7 cellular contexts compared by ENCODE assay signal in the genomic region with DNA sequence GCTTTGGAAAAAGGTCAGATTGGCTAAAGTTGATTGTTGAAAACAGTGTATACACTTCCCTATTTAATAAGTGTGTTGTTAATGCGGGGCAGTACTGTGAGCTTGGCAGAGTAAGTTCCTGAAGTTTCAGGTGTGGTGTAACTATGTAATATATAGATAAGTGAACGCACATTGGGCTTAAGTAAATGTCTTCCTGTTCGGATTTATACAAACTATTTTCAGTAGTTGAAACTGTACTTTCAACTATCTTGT. TPM values are rescaled to one million over a fixed set of nuclear protein-coding genes. Genes with fewer than 3 reads are reported as not detected.
A peak's percentile ranks its signal among the peaks of the same experiment; 100 is the strongest.
DNase-seq lines count a peak whose midpoint lies in the region; ATAC-seq and TF ChIP-seq lines count a peak whose summit lies in the region.

No MANE protein-coding gene starts in this region.

- CTCF ChIA-PET in activated CD8-positive, alpha-beta T cell treated with anti-CD3 and anti-CD28 coated beads for 36 hours (lab: Charles Lee) = interaction anchor here (1.1 to 1.4 kb wide), 2 partner anchors 69 to 349 kb away, joined by 3 to 4 read pairs; no protein-coding TSS in a partner anchor

- no peaks in the 10 kb centered on the region for H3K27me3 ChIP-seq in iPS-15b (ENCODE audit: control insufficient read depth, insufficient read depth, low read length)

- no peak for ATAC-seq in activated CD8-positive, alpha-beta T cell treated with anti-CD3 and anti-CD28 coated beads for 36 hours
- no peak for ATAC-seq in stimulated activated naive B cell treated with anti-CD40 and anti-IgM and Interleukin-4, amounts not matched to agents 10 μg/mL and 1 μg/mL and 100 μg/mL, for 72 hours (replicated peaks)
- no peak for ATAC-seq in HG03439 (IDR thresholded peaks at IDR 0.05; ENCODE audit: unreplicated experiment)

- peaks cover 59% of the 10 kb centered on the region for H3K36me3 Mint-ChIP-seq in HFFc6 (ENCODE audit: low read depth)
- H3K36me3 Mint-ChIP-seq in activated CD8-positive, alpha-beta T cell treated with anti-CD3 and anti-CD28 coated beads for 36 hours (ENCODE audit: low read depth) = peaks cover 60% of the 10 kb centered on the region
- H3K36me3 Mint-ChIP-seq in stimulated activated naive B cell treated with anti-CD40 and anti-IgM and Interleukin-4, amounts not matched to agents 10 μg/mL and 1 μg/mL and 100 μg/mL, for 72 hours = peaks cover 48 to 62% of the 10 kb centered on the region in 2 donors

- peaks cover 3% of the 10 kb centered on the region for H3K4me1 ChIP-seq in iPS-15b (ENCODE audit: control insufficient read depth, insufficient read depth, low read length)

- H3K9ac ChIP-seq in iPS-15b (ENCODE audit: low read depth, low read length) = peak overlapping the region; percentile 76

- H3K9me3 Mint-ChIP-seq in HFFc6 = peaks cover 18% of the 10 kb centered on the region
- H3K9me3 Mint-ChIP-seq in activated CD8-positive, alpha-beta T cell treated with anti-CD3 and anti-CD28 coated beads for 36 hours = no peaks in the 10 kb centered on the region
- no peaks in the 10 kb centered on the region for H3K9me3 Mint-ChIP-seq in stimulated activated naive B cell treated with anti-CD40 and anti-IgM and Interleukin-4, amounts not matched to agents 10 μg/mL and 1 μg/mL and 100 μg/mL, for 72 hours

- DNase-seq in HFFc6 = no peak
- no peak for DNase-seq in activated CD8-positive, alpha-beta T cell treated with anti-CD3 and anti-CD28 coated beads for 36 hours
- no peak for DNase-seq in stimulated activated naive B cell treated with anti-CD40 and anti-IgM and Interleukin-4, amounts not matched to agents 10 μg/mL and 1 μg/mL and 100 μg/mL, for 72 hours
- DNase-seq in OCI-M2 (lab: John Stamatoyannopoulos, UW; ENCODE audit: unreplicated experiment) = no peak
- no peak for DNase-seq in NCI-H128 (lab: John Stamatoyannopoulos, UW; ENCODE audit: unreplicated experiment)

- H3K9me3 ChIP-seq in iPS-15b (ENCODE audit: control insufficient read depth, insufficient read depth, low read length) = no peaks in the 10 kb centered on the region

- peaks cover 22% of the 10 kb centered on the region for H3K27me3 Mint-ChIP-seq in HFFc6 (ENCODE audit: insufficient read depth)
- no peaks in the 10 kb centered on the region for H3K27me3 Mint-ChIP-seq in activated CD8-positive, alpha-beta T cell treated with anti-CD3 and anti-CD28 coated beads for 36 hours
- H3K27me3 Mint-ChIP-seq in stimulated activated naive B cell treated with anti-CD40 and anti-IgM and Interleukin-4, amounts not matched to agents 10 μg/mL and 1 μg/mL and 100 μg/mL, for 72 hours = no peaks in the 10 kb centered on the region

- H3K4me3 ChIP-seq in iPS-15b (ENCODE audit: low read depth, low read length) = peak overlapping the region; percentile 85

- peaks cover 56% of the 10 kb centered on the region for H3K4me1 Mint-ChIP-seq in HFFc6 (ENCODE audit: low read depth)
- peaks cover 51% of the 10 kb centered on the region for H3K4me1 Mint-ChIP-seq in activated CD8-positive, alpha-beta T cell treated with anti-CD3 and anti-CD28 coated beads for 36 hours (ENCODE audit: low read depth)
- H3K4me1 Mint-ChIP-seq in stimulated activated naive B cell treated with anti-CD40 and anti-IgM and Interleukin-4, amounts not matched to agents 10 μg/mL and 1 μg/mL and 100 μg/mL, for 72 hours = peaks cover 33 to 60% of the 10 kb centered on the region in 2 donors

- intact Hi-C loops in activated CD8-positive, alpha-beta T cell treated with anti-CD3 and anti-CD28 coated beads for 36 hours (cut with micrococcal nuclease) = loop anchor here (2.0 to 5.0 kb wide), 3 partner anchors 44 to 1128 kb away; a partner anchor contains a TSS

- H3K4me3 Mint-ChIP-seq in HFFc6 = peak overlapping the region; percentile 99
- H3K4me3 Mint-ChIP-seq in activated CD8-positive, alpha-beta T cell treated with anti-CD3 and anti-CD28 coated beads for 36 hours = peak overlapping the region; percentile 95
- peak overlapping the region; percentile 93 to 97 for H3K4me3 Mint-ChIP-seq in stimulated activated naive B cell treated with anti-CD40 and anti-IgM and Interleukin-4, amounts not matched to agents 10 μg/mL and 1 μg/mL and 100 μg/mL, for 72 hours

- POLR2A ChIA-PET in activated CD8-positive, alpha-beta T cell treated with anti-CD3 and anti-CD28 coated beads for 36 hours (lab: Charles Lee) = interaction anchor here (1.7 to 4.0 kb wide), 5 partner anchors 8 to 392 kb away, joined by 9 to 18 read pairs (median 14); a partner anchor contains a TSS

- peak overlapping the region; percentile 97 for H3K27ac Mint-ChIP-seq in HFFc6
- peak overlapping the region; percentile 97 for H3K27ac Mint-ChIP-seq in activated CD8-positive, alpha-beta T cell treated with anti-CD3 and anti-CD28 coated beads for 36 hours
- H3K27ac Mint-ChIP-seq in stimulated activated naive B cell treated with anti-CD40 and anti-IgM and Interleukin-4, amounts not matched to agents 10 μg/mL and 1 μg/mL and 100 μg/mL, for 72 hours = peak overlapping the region; percentile 99

- peaks cover 39% of the 10 kb centered on the region for H3K36me3 ChIP-seq in iPS-15b (ENCODE audit: control insufficient read depth, insufficient read depth, low read length)

- no peak for TF ChIP-seq CTCF in HFFc6 (IDR thresholded peaks at IDR 0.05)
- TF ChIP-seq CTCF in activated CD8-positive, alpha-beta T cell treated with anti-CD3 and anti-CD28 coated beads for 36 hours (IDR thresholded peaks at IDR 0.05) = no peak

RNA-seq across cellular contexts. Expression of a gene that starts 0.9 kb away (rescaled TPM):
- 1 to 10 TPM; 4.9 to 6.6 (median 6.0) TPM for total RNA-seq in HFFc6 (2021; fragmentation: NEBNext Ultra II Directional; extraction: Animal tissue kit (Norgen Biotek cat#: 25700))
- 1 to 10 TPM; 7.6 to 7.9 TPM for total RNA-seq in activated CD8-positive, alpha-beta T cell treated with anti-CD3 and anti-CD28 coated beads for 36 hours

RNA-seq across cellular contexts. Expression of a gene that starts 1.2 kb away (rescaled TPM):
- total RNA-seq in HFFc6 (2021; fragmentation: NEBNext Ultra II Directional; extraction: Animal tissue kit (Norgen Biotek cat#: 25700)) = 100 to 1,000 TPM; 320 to 538 (median 366) TPM
- 1,000 to 10,000 TPM; 1,276 to 1,298 TPM for total RNA-seq in activated CD8-positive, alpha-beta T cell treated with anti-CD3 and anti-CD28 coated beads for 36 hours

RNA-seq across cellular contexts. Expression of a gene that starts 44.4 kb away (rescaled TPM):
- 10 to 100 TPM; 13.3 to 18.9 (median 15.9) TPM for total RNA-seq in HFFc6 (2021; fragmentation: NEBNext Ultra II Directional; extraction: Animal tissue kit (Norgen Biotek cat#: 25700))
- total RNA-seq in activated CD8-positive, alpha-beta T cell treated with anti-CD3 and anti-CD28 coated beads for 36 hours = 10 to 100 TPM; 20.9 to 23.3 TPM

RNA-seq across cellular contexts. Expression of a gene that starts 44.6 kb away (rescaled TPM):
- total RNA-seq in HFFc6 (2021; fragmentation: NEBNext Ultra II Directional; extraction: Animal tissue kit (Norgen Biotek cat#: 25700)) = 10 to 100 TPM; 20.5 to 28.9 (median 26.1) TPM
- 10 to 100 TPM; 46.7 to 49.5 TPM for total RNA-seq in activated CD8-positive, alpha-beta T cell treated with anti-CD3 and anti-CD28 coated beads for 36 hours

RNA-seq across cellular contexts. Expression of a gene that starts 48.1 kb away (rescaled TPM):
- under 1 TPM in 5 of 6 experiments, not detected in 1; 0.12 to 0.39 (median 0.29) TPM for total RNA-seq in HFFc6 (2021; fragmentation: NEBNext Ultra II Directional; extraction: Animal tissue kit (Norgen Biotek cat#: 25700))
- total RNA-seq in activated CD8-positive, alpha-beta T cell treated with anti-CD3 and anti-CD28 coated beads for 36 hours = not detected
